Comparison of ENCODE assay signal across 19 cellular contexts in genomic region chr13:22000191-22000590, GRCh38.
DNase-seq lines count a peak whose midpoint lies in the region; ATAC-seq and TF ChIP-seq lines count a peak whose summit lies in the region.
"Had no signal": no experiment of that assay in that cellular context is flagged by ENCODE, and none has a peak within 500 bp of the region (broad histone marks: within the 10 kb centered on the region; RNA-seq: fewer than 3 reads in every experiment).

No MANE protein-coding gene starts in this region.

- ATAC-seq in Right ventricle myocardium superior (ENCODE audit: poor library complexity): no peak
- ATAC-seq: CD8-positive, alpha-beta T cell had no signal

- H2AFZ ChIP-seq in mesenchymal stem cell (ENCODE audit: low read depth, low read length): no peak overlapping the region

- H3K36me3 ChIP-seq in right atrium auricular region (no peaks in the 10 kb centered on the region), mesenchymal stem cell (ENCODE audit: control insufficient read depth in 1 of 2, insufficient read depth in 2 of 2, low read depth in 1 of 2, low read length in 2 of 2) (no peaks in the 10 kb centered on the region), ascending aorta (no peaks in the 10 kb centered on the region)
- H3K36me3 ChIP-seq: BE2C, BLaER1 had no signal

- no peak overlapping the region for H3K4me2 ChIP-seq in mesenchymal stem cell (ENCODE audit: low read length, poor library complexity, severe bottlenecking)

- no peaks in the 10 kb centered on the region for H3K9me3 Mint-ChIP-seq in activated naive CD4-positive, alpha-beta T cell treated with anti-CD3 and anti-CD28 coated beads, Interleukin-2, amount 50 U/mL, for 24 hours
- H3K9me3 Mint-ChIP-seq in osteocyte (ENCODE audit: unreplicated experiment): peaks cover 18% of the 10 kb centered on the region
- H3K9me3 Mint-ChIP-seq: CD4-positive, alpha-beta T cell; CD8-positive, alpha-beta T cell had no signal

- H3K9me3 ChIP-seq in right atrium auricular region (no peaks in the 10 kb centered on the region), mesenchymal stem cell (ENCODE audit: control insufficient read depth, low read length) (peaks cover 4% of the 10 kb centered on the region), ascending aorta (no peaks in the 10 kb centered on the region)
- H3K9me3 ChIP-seq: BLaER1, Caco-2 had no signal

- H3K27ac Mint-ChIP-seq in activated naive CD4-positive, alpha-beta T cell treated with anti-CD3 and anti-CD28 coated beads, Interleukin-2, amount 50 U/mL, for 24 hours: peak overlapping the region; percentile 26
- H3K27ac Mint-ChIP-seq in osteocyte (ENCODE audit: unreplicated experiment): no peak overlapping the region
- H3K27ac Mint-ChIP-seq: CD4-positive, alpha-beta T cell; CD8-positive, alpha-beta T cell had no signal

- H3K4me1 Mint-ChIP-seq in activated naive CD4-positive, alpha-beta T cell treated with anti-CD3 and anti-CD28 coated beads, Interleukin-2, amount 50 U/mL, for 24 hours: no peaks in the 10 kb centered on the region
- H3K4me1 Mint-ChIP-seq in osteocyte (ENCODE audit: unreplicated experiment): no peaks in the 10 kb centered on the region

- H3K27me3 ChIP-seq in right atrium auricular region (no peaks in the 10 kb centered on the region), mesenchymal stem cell (ENCODE audit: control insufficient read depth in 1 of 2, insufficient read depth in 1 of 2, low read length in 2 of 2) (peaks cover 0 to 11% of the 10 kb centered on the region in 2 experiments), ascending aorta (no peaks in the 10 kb centered on the region)
- H3K27me3 ChIP-seq: BE2C, BLaER1 had no signal

- H2BK15ac ChIP-seq in mesenchymal stem cell (ENCODE audit: low read depth, poor library complexity, severe bottlenecking): no peak overlapping the region

- H3K9ac ChIP-seq in mesenchymal stem cell (ENCODE audit: low read length): no peak overlapping the region
- H3K9ac ChIP-seq: BLaER1 had no signal

- H2AK5ac ChIP-seq in mesenchymal stem cell (ENCODE audit: low read length, severe bottlenecking): no peak overlapping the region

- intact Hi-C loops in Right ventricle myocardium superior (cut with DNase I) (no loop called here), ascending aorta (cut with DNase I) (no loop called here)

- H3K79me1 ChIP-seq in mesenchymal stem cell (replicated peaks; ENCODE audit: low read length, poor library complexity, severe bottlenecking): no peaks in the 10 kb centered on the region

- H3K27me3 Mint-ChIP-seq in activated naive CD4-positive, alpha-beta T cell treated with anti-CD3 and anti-CD28 coated beads, Interleukin-2, amount 50 U/mL, for 24 hours: no peaks in the 10 kb centered on the region
- no peaks in the 10 kb centered on the region for H3K27me3 Mint-ChIP-seq in osteocyte (ENCODE audit: unreplicated experiment)

- H3K27ac ChIP-seq in right atrium auricular region (no peak overlapping the region), mesenchymal stem cell (ENCODE audit: low read length, poor library complexity, severe bottlenecking) (no peak overlapping the region), ascending aorta (no peak overlapping the region)
- H3K27ac ChIP-seq: C4-2B had no signal

- no peak for DNase-seq in activated naive CD4-positive, alpha-beta T cell (lab: John Stamatoyannopoulos, UW)
- DNase-seq in right atrium auricular region (ENCODE audit: low spot score) (peak; percentile 48), Right ventricle myocardium superior (no peak), mesenchymal stem cell (no peak), osteocyte (ENCODE audit: extremely low spot score, unreplicated experiment) (peak; percentile 56), NCI-H82 treated with DMSO at 0.1 percent for 48 hours (lab: John Stamatoyannopoulos, UW; ENCODE audit: unreplicated experiment) (no peak), ascending aorta (ENCODE audit: low spot score in 2 of 2) (no peak)
- DNase-seq: 8988T; ACHN; BE2C; Caco-2; Calu3; CD4-positive, alpha-beta T cell; CD8-positive, alpha-beta T cell; DMS79 treated with DMSO at 0.1 percent for 48 hours; GF-D8 had no signal

- H3K23ac ChIP-seq in mesenchymal stem cell (ENCODE audit: low read length in 2 of 2): no peak overlapping the region

- no peak overlapping the region for H4K8ac ChIP-seq in mesenchymal stem cell (ENCODE audit: low read length)

- H3K4me3 ChIP-seq in right atrium auricular region: no peak overlapping the region
- H3K4me3 ChIP-seq in mesenchymal stem cell (ENCODE audit: insufficient read depth in 1 of 2, low read depth in 1 of 2, low read length in 2 of 2): no peak overlapping the region
- no peak overlapping the region for H3K4me3 ChIP-seq in ascending aorta
- H3K4me3 ChIP-seq: BLaER1 had no signal

- H3K4me1 ChIP-seq in right atrium auricular region (no peaks in the 10 kb centered on the region), mesenchymal stem cell (ENCODE audit: control insufficient read depth, insufficient read depth, low read depth, low read length) (no peaks in the 10 kb centered on the region), ascending aorta (no peaks in the 10 kb centered on the region)
- H3K4me1 ChIP-seq: BE2C, Caco-2 had no signal

- TF ChIP-seq CTCF in right atrium auricular region (IDR thresholded peaks at IDR 0.05): no peak
- no peak for TF ChIP-seq CTCF in osteocyte (IDR thresholded peaks at IDR 0.05)
- TF ChIP-seq CTCF in ascending aorta (IDR thresholded peaks at IDR 0.05): no peak

- no peak overlapping the region for H2BK12ac ChIP-seq in mesenchymal stem cell (ENCODE audit: low read length in 2 of 2)

- no peak overlapping the region for H3K4me3 Mint-ChIP-seq in activated naive CD4-positive, alpha-beta T cell treated with anti-CD3 and anti-CD28 coated beads, Interleukin-2, amount 50 U/mL, for 24 hours
- no peak overlapping the region for H3K4me3 Mint-ChIP-seq in osteocyte (ENCODE audit: unreplicated experiment)
- H3K4me3 Mint-ChIP-seq: CD4-positive, alpha-beta T cell; CD8-positive, alpha-beta T cell had no signal

- no peak overlapping the region for H2BK120ac ChIP-seq in mesenchymal stem cell (ENCODE audit: low read depth, low read length)

- H3K18ac ChIP-seq in mesenchymal stem cell (ENCODE audit: low read depth in 1 of 2, low read length in 2 of 2): no peak overlapping the region

- WGBS in mesenchymal stem cell: 89% methylated on average over 12 of the region's 12 CpGs

- peak overlapping the region; percentile 54 for H4K91ac ChIP-seq in mesenchymal stem cell (ENCODE audit: low read length)

- no peak overlapping the region for H2BK5ac ChIP-seq in mesenchymal stem cell (ENCODE audit: low read depth, low read length, poor library complexity, severe bottlenecking)

- no peak overlapping the region for H3K14ac ChIP-seq in mesenchymal stem cell (ENCODE audit: low read length in 2 of 2)

- no peaks in the 10 kb centered on the region for H3K36me3 Mint-ChIP-seq in activated naive CD4-positive, alpha-beta T cell treated with anti-CD3 and anti-CD28 coated beads, Interleukin-2, amount 50 U/mL, for 24 hours
- H3K36me3 Mint-ChIP-seq in osteocyte (ENCODE audit: unreplicated experiment): no peaks in the 10 kb centered on the region
- H3K36me3 Mint-ChIP-seq: CD8-positive, alpha-beta T cell had no signal

- H3K4ac ChIP-seq in mesenchymal stem cell (ENCODE audit: low read depth in 1 of 2, low read length in 2 of 2): no peak overlapping the region

Comparison
In these comparisons a context has a peak if more than half of its experiments do, and no peak if none do; other contexts are left out.
1. DNase-seq: peak in right atrium auricular region (single experiment) and osteocyte (single experiment); none in activated naive CD4-positive, alpha-beta T cell (0 of 4), Right ventricle myocardium superior (single experiment), mesenchymal stem cell (single experiment), NCI-H82 treated with DMSO at 0.1 percent for 48 hours (single experiment) and ascending aorta (0 of 2).